ENCODE assay signal across 14 cellular contexts in genomic region chr22:22628546-22629495, GRCh38. TPM values are rescaled to one million over a fixed set of nuclear protein-coding genes. Genes with fewer than 3 reads are reported as not detected.
"Had no signal": no experiment of that assay in that cellular context is flagged by ENCODE, and none has a peak within 500 bp of the region (broad histone marks: within the 10 kb centered on the region; RNA-seq: fewer than 3 reads in every experiment).

No MANE protein-coding gene starts in this region.

RNA-seq across cellular contexts. Expression of gene GGTLC2, which starts 15.6 kb away (rescaled TPM):
- total RNA-seq: activated CD4-positive, alpha-beta memory T cell treated with anti-CD3 and anti-CD28 coated beads, Interleukin-2, amount 10 ng/mL, durations not matched to agents 7 days and 5 days; activated CD4-positive, alpha-beta T cell treated with anti-CD3 and anti-CD28 coated beads, Interleukin-2, amount 10 ng/mL, durations not matched to agents 7 days and 5 days; activated naive CD4-positive, alpha-beta T cell treated with anti-CD3 and anti-CD28 coated beads, Interleukin-2, amount 50 U/mL, for 72 hours; activated naive CD8-positive, alpha-beta T cell treated with anti-CD3 and anti-CD28 coated beads, Interleukin-2, amount 10 ng/mL, durations not matched to agents 7 days and 5 days; activated T-cell treated with anti-CD3 and anti-CD28 coated beads, Interleukin-2, amount 50 U/mL, for 72 hours; astrocyte; dermis blood vessel endothelial cell; endothelial cell of umbilical vein; foreskin keratinocyte; gastrocnemius medialis; T-cell; T-helper 2 cell treated with Interferon-gamma antibody and Interleukin-4, amounts not matched to agents 100 ng/mL and 5 ng/mL, for 36 hours; WTC11 had no signal
- polyA plus RNA-seq: endothelial cell of umbilical vein, esophagus, foreskin keratinocyte had no signal
